In genomic region chr2:95531254-95531771, GRCh38 we compare ENCODE assay signal across 14 cellular contexts. TPM values are rescaled to one million over a fixed set of nuclear protein-coding genes. Genes with fewer than 3 reads are reported as not detected.
A peak's percentile ranks its signal among the peaks of the same experiment; 100 is the strongest.
DNase-seq lines count a peak whose midpoint lies in the region; ATAC-seq, FAIRE-seq and TF ChIP-seq lines count a peak whose summit lies in the region.
"Had no signal": no experiment of that assay in that cellular context is flagged by ENCODE, and none has a peak within 500 bp of the region (broad histone marks: within the 10 kb centered on the region; RNA-seq: fewer than 3 reads in every experiment).

No MANE protein-coding gene starts in this region.

- no peaks in the 10 kb centered on the region for H3K27me3 ChIP-seq in transverse colon
- H3K27me3 ChIP-seq: BE2C had no signal

- in situ Hi-C loops in transverse colon (cut with MboI; ENCODE audit: low pct_ligation_motif_present in 1 of 4, low pct_unique_long_range_greater_than_20kb in 1 of 4, low sequenced_read_pairs in 3 of 4) = no loop called here

- no peak for TF ChIP-seq EP300 in transverse colon (IDR thresholded peaks at IDR 0.05; ENCODE audit: low read depth)

- no peaks in the 10 kb centered on the region for H3K36me3 ChIP-seq in transverse colon
- H3K36me3 ChIP-seq: BE2C had no signal

- DNase-seq in GM12892 (ENCODE audit: insufficient read length) (no peak), choroid plexus epithelial cell (ENCODE audit: low read depth) (peak; percentile 6), transverse colon (no peak)
- DNase-seq: activated naive CD4-positive, alpha-beta T cell treated with anti-CD3 and anti-CD28 coated beads, Interleukin-2, amount 10 ng/mL, durations not matched to agents 7 days and 5 days; BE2C; Right ventricle myocardium superior had no signal

- no peak for TF ChIP-seq POLR2A in GM12892 (IDR thresholded peaks at IDR 0.05; ENCODE audit: low read depth, low read length)
- TF ChIP-seq POLR2A in transverse colon (IDR thresholded peaks at IDR 0.05) = no peak

- no peak overlapping the region for H3K4me3 ChIP-seq in choroid plexus epithelial cell (ENCODE audit: low read depth, low read length)
- no peak overlapping the region for H3K4me3 ChIP-seq in transverse colon

- intact Hi-C loops in transverse colon (cut with DNase I; ENCODE audit: low total_unique reads) = no loop called here

- WGBS in transverse colon (ENCODE audit: low coverage in 1 of 2), 2 donors = 82 to 83% methylated on average over 3 to 4 of the region's 4 CpGs

- FAIRE-seq in GM12892 (lab: Jason Lieb, UNC) = peak; percentile 42

- ATAC-seq in GM19395 (IDR thresholded peaks at IDR 0.05; ENCODE audit: unreplicated experiment) = peak; percentile 1
- ATAC-seq in HG03280 (IDR thresholded peaks at IDR 0.05; ENCODE audit: unreplicated experiment) = peak; percentile 15
- ATAC-seq in HG03175 (IDR thresholded peaks at IDR 0.05; ENCODE audit: unreplicated experiment) = no peak
- ATAC-seq in GM18870 (IDR thresholded peaks at IDR 0.05; ENCODE audit: unreplicated experiment) = no peak
- ATAC-seq in GM18873 (IDR thresholded peaks at IDR 0.05; ENCODE audit: low FRiP score, unreplicated experiment) = no peak

- H3K9me3 ChIP-seq in transverse colon = no peaks in the 10 kb centered on the region
- H3K9me3 ChIP-seq: BE2C had no signal

- H3K27ac ChIP-seq in transverse colon = no peak overlapping the region
- H3K27ac ChIP-seq: epithelial cell of prostate had no signal

- peaks cover 0 to 11% (median 9%) of the 10 kb centered on the region in 4 donors for H3K4me1 ChIP-seq in transverse colon
- H3K4me1 ChIP-seq: BE2C had no signal

- TF ChIP-seq CTCF in choroid plexus epithelial cell (conservative IDR thresholded peaks at IDR 0.05; ENCODE audit: low read depth, low read length) = no peak
- TF ChIP-seq CTCF in transverse colon (IDR thresholded peaks at IDR 0.05) = no peak

RNA-seq across cellular contexts. Expression of gene TRIM43B, which starts 46.8 kb away (rescaled TPM):
- polyA plus RNA-seq in GM12892 (2012; ENCODE audit: missing spikeins) = not detected
- total RNA-seq in transverse colon = not detected
- total RNA-seq: activated CD8-positive, alpha-beta memory T cell treated with anti-CD3 and anti-CD28 coated beads for 36 hours; chondrocyte; Right ventricle myocardium superior had no signal

Comparison
In these comparisons a context has a peak if more than half of its experiments do, and no peak if none do; other contexts are left out.
1. ATAC-seq: peak in GM19395 (single experiment) and HG03280 (single experiment); none in HG03175 (single experiment), GM18870 (single experiment) and GM18873 (single experiment).